In genomic region chr6:100665041-100665380, GRCh38 we compare ENCODE assay signal across 11 cellular contexts.
A peak's percentile ranks its signal among the peaks of the same experiment; 100 is the strongest.
DNase-seq lines count a peak whose midpoint lies in the region; ATAC-seq, FAIRE-seq and TF ChIP-seq lines count a peak whose summit lies in the region.
"Had no signal": no experiment of that assay in that cellular context is flagged by ENCODE, and none has a peak within 500 bp of the region (broad histone marks: within the 10 kb centered on the region; RNA-seq: fewer than 3 reads in every experiment).

No MANE protein-coding gene starts in this region.

- H3K4me3 Mint-ChIP-seq in memory B cell, result no peak overlapping the region
- H3K4me3 Mint-ChIP-seq: naive thymus-derived CD8-positive, alpha-beta T cell; T-helper 1 cell treated with Interleukin-12 subunit alpha and Interleukin-12 subunit beta and Interleukin-4 antibody, amounts not matched to agents 30 μg/mL and 1 μg/mL, for 36 hours had no signal

- no peaks in the 10 kb centered on the region for H3K4me1 ChIP-seq in upper lobe of left lung

- no peaks in the 10 kb centered on the region for H3K27me3 ChIP-seq in upper lobe of left lung

- no peaks in the 10 kb centered on the region for H3K36me3 ChIP-seq in upper lobe of left lung

- H3K27ac Mint-ChIP-seq in memory B cell, result peak overlapping the region; percentile 80
- H3K27ac Mint-ChIP-seq: T-helper 1 cell treated with Interleukin-12 subunit alpha and Interleukin-12 subunit beta and Interleukin-4 antibody, amounts not matched to agents 30 μg/mL and 1 μg/mL, for 36 hours had no signal

- H3K27me3 Mint-ChIP-seq in memory B cell, result no peaks in the 10 kb centered on the region
- H3K27me3 Mint-ChIP-seq: naive thymus-derived CD8-positive, alpha-beta T cell had no signal

- H3K36me3 Mint-ChIP-seq in memory B cell, result peaks cover 11% of the 10 kb centered on the region

- no peak for TF ChIP-seq POLR2A in upper lobe of left lung (IDR thresholded peaks at IDR 0.05)

- ATAC-seq in GM18907 (IDR thresholded peaks at IDR 0.05; ENCODE audit: unreplicated experiment), result peak; percentile 99
- peak; percentile 99 for ATAC-seq in GM21723 (IDR thresholded peaks at IDR 0.05; ENCODE audit: unreplicated experiment)
- peak; percentile 99 for ATAC-seq in HG03442 (IDR thresholded peaks at IDR 0.05; ENCODE audit: unreplicated experiment)
- ATAC-seq in memory B cell (ENCODE audit: low read depth), result peak; percentile 56
- ATAC-seq in upper lobe of left lung (ENCODE audit: low FRiP score in 2 of 2), result no peak
- ATAC-seq: naive thymus-derived CD8-positive, alpha-beta T cell had no signal

- no peaks in the 10 kb centered on the region for H3K9me3 Mint-ChIP-seq in memory B cell
- H3K9me3 Mint-ChIP-seq: naive thymus-derived CD8-positive, alpha-beta T cell; T-helper 1 cell treated with Interleukin-12 subunit alpha and Interleukin-12 subunit beta and Interleukin-4 antibody, amounts not matched to agents 30 μg/mL and 1 μg/mL, for 36 hours had no signal

- FAIRE-seq in HTR-8/SVneo (lab: Jason Lieb, UNC), result no peak

- H3K4me1 Mint-ChIP-seq in memory B cell, result peaks cover 6% of the 10 kb centered on the region

- no peak for DNase-seq in memory B cell (ENCODE audit: low spot score in 2 of 2)
- no peak for DNase-seq in HTR-8/SVneo (ENCODE audit: insufficient read length, low spot score)
- no peak for DNase-seq in DMS114 treated with DMSO at 0.1 percent for 48 hours (lab: John Stamatoyannopoulos, UW; ENCODE audit: unreplicated experiment)
- no peak for DNase-seq in upper lobe of left lung
- no peak for DNase-seq in NCI-H2107 (lab: John Stamatoyannopoulos, UW)
- DNase-seq: NCI-H187 had no signal

- WGBS in upper lobe of left lung, 2 donors, result 0% methylated on average over 1 of the region's 1 CpG

- TF ChIP-seq CTCF in upper lobe of left lung (IDR thresholded peaks at IDR 0.05), result no peak

- no peaks in the 10 kb centered on the region for H3K9me3 ChIP-seq in upper lobe of left lung

- H3K4me3 ChIP-seq in upper lobe of left lung, result no peak overlapping the region

- no peak overlapping the region for H3K27ac ChIP-seq in upper lobe of left lung

- no peak for TF ChIP-seq EP300 in upper lobe of left lung (IDR thresholded peaks at IDR 0.05)

Comparison
In these comparisons a context has a peak if more than half of its experiments do, and no peak if none do; other contexts are left out.
1. ATAC-seq: peak in GM18907 (single experiment), GM21723 (single experiment), HG03442 (single experiment) and memory B cell (single experiment); none in upper lobe of left lung (0 of 2).